33 cellular contexts compared by ENCODE assay signal in genomic region chr7:103929808-103930415, GRCh38. TPM values are rescaled to one million over a fixed set of nuclear protein-coding genes. Genes with fewer than 3 reads are reported as not detected.
A peak's percentile ranks its signal among the peaks of the same experiment; 100 is the strongest.
DNase-seq lines count a peak whose midpoint lies in the region; ATAC-seq and TF ChIP-seq lines count a peak whose summit lies in the region.
"Had no signal": no experiment of that assay in that cellular context is flagged by ENCODE, and none has a peak within 500 bp of the region (broad histone marks: within the 10 kb centered on the region; RNA-seq: fewer than 3 reads in every experiment).

No MANE protein-coding gene starts in this region.

- no peak for TF ChIP-seq CTCF in 22Rv1 (IDR thresholded peaks at IDR 0.05)

- H3K27ac ChIP-seq in 22Rv1: peak overlapping the region; percentile 51
- H3K27ac ChIP-seq: BLaER1, brain microvascular endothelial cell, GM23248, pancreas, SJCRH30, upper lobe of left lung had no signal

- DNase-seq in DMS153 treated with DMSO at 0.1 percent for 48 hours (lab: John Stamatoyannopoulos, UW; ENCODE audit: unreplicated experiment) (peak; percentile 85), NCI-H2081 treated with DMSO at 0.1 percent for 48 hours (lab: John Stamatoyannopoulos, UW) (peak; percentile 33), NCI-H82 treated with DMSO at 0.1 percent for 48 hours (lab: John Stamatoyannopoulos, UW; ENCODE audit: unreplicated experiment) (peak; percentile 54), mucosa of gallbladder (ENCODE audit: low spot score) (no peak), DMS 273 (lab: John Stamatoyannopoulos, UW; ENCODE audit: unreplicated experiment) (no peak)
- DNase-seq in stimulated activated CD4-positive, alpha-beta T cell treated with anti-CD3 and anti-CD28 coated beads, Interleukin-4, amount 100 ng/mL, for 4 hours: no peak
- DNase-seq: activated CD4-positive, alpha-beta T cell treated with anti-CD3 and anti-CD28 coated beads, Interleukin-2, amount 50 U/mL, for 48 hours; activated CD8-positive, alpha-beta memory T cell treated with anti-CD3 and anti-CD28 coated beads, Interleukin-2, amount 50 U/mL, for 4 hours; activated naive CD4-positive, alpha-beta T cell treated with anti-CD3 and anti-CD28 coated beads, Interleukin-2, amount 10 ng/mL, durations not matched to agents 7 days and 5 days; amniotic stem cell; brain microvascular endothelial cell; Caco-2; glutamatergic neuron; GM23248; islet precursor cell; left ventricle myocardium superior; midbrain; NCI-H1930; NCI-H510A treated with DMSO at 0.1 percent for 48 hours; pancreas; retina; SJCRH30; small intestine; stimulated activated CD4-positive, alpha-beta T cell treated with anti-CD3 and anti-CD28 coated beads, Interleukin-1b, Interleukin-23, amount 100 ng/mL, for 48 hours; T-cell; upper lobe of left lung had no signal

- ATAC-seq in HG02885 (IDR thresholded peaks at IDR 0.05; ENCODE audit: poor library complexity, unreplicated experiment): no peak
- ATAC-seq: activated CD4-positive, CD25-positive, alpha-beta regulatory T cell treated with anti-CD3 and anti-CD28 coated beads, Interleukin-2, amount 50 U/mL, for 24 hours; GM12878; left ventricle myocardium superior; natural killer cell treated with Interleukin-12 subunit alpha and Interleukin-12 subunit beta and Interleukin-15 and Interleukin-18, amount 100 ng/mL, for 72 hours; pancreas; T-cell had no signal

RNA-seq across cellular contexts. Expression of gene RELN, which starts 59.5 kb away (rescaled TPM):
- total RNA-seq in mucosa of gallbladder: 1.8 TPM
- total RNA-seq: activated T-helper 1 cell treated with anti-CD3 and anti-CD28 coated beads, Interleukin-12 subunit alpha, Interleukin-12 subunit beta, Interleukin-2, Interleukin-4 antibody, amounts not matched to agents 30 ng/mL and 10 ng/mL and 1 ng/mL, durations not matched to agents 14 hours and 24 hours and 36 hours; natural killer cell treated with Interleukin-12 subunit alpha and Interleukin-12 subunit beta and Interleukin-15 and Interleukin-18, amount 100 ng/mL, for 72 hours had no signal

Comparison
In these comparisons a context has a peak if more than half of its experiments do, and no peak if none do; other contexts are left out.
1. DNase-seq: peak in DMS153 treated with DMSO at 0.1 percent for 48 hours (single experiment), NCI-H2081 treated with DMSO at 0.1 percent for 48 hours (single experiment) and NCI-H82 treated with DMSO at 0.1 percent for 48 hours (single experiment); none in mucosa of gallbladder (single experiment), DMS 273 (single experiment) and stimulated activated CD4-positive, alpha-beta T cell treated with anti-CD3 and anti-CD28 coated beads, Interleukin-4, amount 100 ng/mL, for 4 hours (0 of 2).